ENCODE assay signal across 21 cellular contexts in the genomic region with DNA sequence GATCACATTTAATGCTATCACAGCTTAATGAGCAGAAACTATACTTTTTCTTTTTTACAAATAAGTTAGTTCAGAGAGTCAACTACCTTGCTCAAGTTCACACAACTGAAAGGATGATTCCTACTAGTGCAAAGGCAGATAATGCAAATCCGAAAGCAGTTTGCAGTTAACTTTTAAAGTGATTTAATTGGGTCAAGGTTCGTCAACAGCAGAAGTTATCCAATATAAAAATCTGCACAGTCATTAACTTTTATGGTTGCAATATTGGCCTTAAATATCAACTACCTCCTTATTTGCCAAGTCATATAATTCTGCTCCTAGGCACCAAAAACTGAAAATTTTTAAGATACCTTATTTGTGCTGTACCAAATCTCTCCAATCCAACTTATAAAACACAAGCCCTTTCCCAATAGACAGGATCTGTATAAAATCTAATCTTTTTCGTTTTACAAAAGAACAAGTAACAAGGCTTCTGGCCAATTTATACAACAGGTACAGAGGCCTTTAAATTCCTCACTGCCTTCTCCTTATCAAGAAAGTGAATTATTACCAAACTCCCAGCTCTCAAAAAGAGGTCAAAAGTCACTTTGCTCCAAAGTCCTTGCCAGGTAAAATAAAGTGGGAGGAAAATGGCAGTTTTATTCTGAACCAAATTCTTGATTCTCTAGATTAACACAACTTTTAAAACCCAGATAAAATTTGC.
"Had no signal": no experiment of that assay in that cellular context is flagged by ENCODE, and none has a peak within 500 bp of the region (broad histone marks: within the 10 kb centered on the region; RNA-seq: fewer than 3 reads in every experiment).

No MANE protein-coding gene starts in this region.

- H3K4me3 ChIP-seq: coronary artery, esophagus muscularis mucosa, lung, tibial nerve had no signal

- ATAC-seq: activated naive CD4-positive, alpha-beta T cell treated with anti-CD3 and anti-CD28 coated beads, Interleukin-2, amount 50 U/mL, for 72 hours; activated T-cell treated with anti-CD3 and anti-CD28 coated beads, Interleukin-2, amount 50 U/mL, for 4 hours; naive thymus-derived CD4-positive, alpha-beta T cell had no signal

- H3K9me3 ChIP-seq: esophagus muscularis mucosa, tibial nerve had no signal

- H3K36me3 ChIP-seq: esophagus muscularis mucosa, tibial nerve had no signal

- H3K27ac ChIP-seq: coronary artery, esophagus muscularis mucosa, tibial nerve had no signal

- H3K4me1 ChIP-seq: esophagus muscularis mucosa, tibial nerve had no signal

- DNase-seq: activated CD4-positive, alpha-beta T cell treated with anti-CD3 and anti-CD28 coated beads for 1 hour; activated CD4-positive, alpha-beta T cell treated with anti-CD3 and anti-CD28 coated beads, Interleukin-2, amount 50 U/mL, for 48 hours; activated effector memory CD4-positive, alpha-beta T cell treated with Interleukin-2 at 50 U/mL for 16 hours; activated T-cell treated with anti-CD3 and anti-CD28 coated beads, Interleukin-2, amount 50 U/mL, for 4 hours; amniotic stem cell; caudate nucleus; effector CD4-positive, alpha-beta T cell; hypothalamus; midbrain; naive thymus-derived CD4-positive, alpha-beta T cell; posterior cingulate gyrus; stimulated activated CD4-positive, alpha-beta T cell treated with anti-CD3 and anti-CD28 coated beads, Interleukin-15, amount 100 ng/mL, for 24 hours; stimulated activated CD4-positive, alpha-beta T cell treated with anti-CD3 and anti-CD28 coated beads, Interleukin-4, amount 100 ng/mL, for 1 hour; stimulated activated naive CD4-positive, alpha-beta T cell; substantia nigra; T-helper 1 cell had no signal

- H3K27me3 ChIP-seq: esophagus muscularis mucosa, tibial nerve had no signal
